Comparison of ENCODE assay signal across 11 cellular contexts in genomic region chr11:64880240-64881001, GRCh38. TPM values are rescaled to one million over a fixed set of nuclear protein-coding genes. Genes with fewer than 3 reads are reported as not detected.
DNase-seq lines count a peak whose midpoint lies in the region; ATAC-seq, FAIRE-seq and TF ChIP-seq lines count a peak whose summit lies in the region.
"Had no signal": no experiment of that assay in that cellular context is flagged by ENCODE, and none has a peak within 500 bp of the region (broad histone marks: within the 10 kb centered on the region; RNA-seq: fewer than 3 reads in every experiment).

No MANE protein-coding gene starts in this region.

- no peak for ATAC-seq in T-cell (replicated peaks in 1 of 4)
- ATAC-seq in gastroesophageal sphincter, result no peak
- no peak for ATAC-seq in stimulated activated naive B cell treated with anti-CD40 and anti-IgM and Interleukin-4, amounts not matched to agents 10 μg/mL and 1 μg/mL and 100 μg/mL, for 72 hours (replicated peaks)

- no peak overlapping the region for H3K4me2 ChIP-seq in PC-9

- no peak overlapping the region for H3K4me3 ChIP-seq in gastroesophageal sphincter
- no peak overlapping the region for H3K4me3 ChIP-seq in PC-9

- H3K9me2 ChIP-seq in PC-9 (ENCODE audit: insufficient read depth), result no peaks in the 10 kb centered on the region

- peak overlapping the region in 3 of 4 donors; percentile 14 to 97 (median 97) for H3K27ac ChIP-seq in gastroesophageal sphincter
- no peak overlapping the region for H3K27ac ChIP-seq in PC-9

- BruUV-seq in PC-9 (replicated peaks; lab: Mats Ljungman, UMichigan), result no TSS peak

- no peak for TF ChIP-seq POLR2A in gastroesophageal sphincter (IDR thresholded peaks at IDR 0.05)

- no peak overlapping the region for H2AFZ ChIP-seq in PC-9

- H3K4me1 ChIP-seq in gastroesophageal sphincter (peaks cover 0 to 46% (median 22%) of the 10 kb centered on the region in 3 donors), PC-9 (replicated peaks; ENCODE audit: insufficient read depth) (peaks cover 20% of the 10 kb centered on the region)

- H3K79me2 ChIP-seq in PC-9 (ENCODE audit: low read depth), result peaks cover 36% of the 10 kb centered on the region

- H3K36me3 ChIP-seq in gastroesophageal sphincter (no peaks in the 10 kb centered on the region), PC-9 (ENCODE audit: low read depth) (no peaks in the 10 kb centered on the region)

- H3K9me3 Mint-ChIP-seq in T-cell, result no peaks in the 10 kb centered on the region
- H3K9me3 Mint-ChIP-seq in stimulated activated naive B cell treated with anti-CD40 and anti-IgM and Interleukin-4, amounts not matched to agents 10 μg/mL and 1 μg/mL and 100 μg/mL, for 72 hours, result no peaks in the 10 kb centered on the region

- H3F3A ChIP-seq in PC-9 (ENCODE audit: insufficient read depth, low read depth), result peaks cover 32% of the 10 kb centered on the region

- CTCF ChIA-PET in T-cell (lab: Charles Lee), result interaction anchor here in 1 of 2 donors (0.6 kb wide), 1 partner anchor 64 kb away, joined by 4 read pairs; no protein-coding TSS in a partner anchor
- CTCF ChIA-PET in PC-9 (lab: Charles Lee), result interaction anchor here (0.7 kb wide), 1 partner anchor 13 kb away, joined by 4 read pairs; no protein-coding TSS in a partner anchor

- peaks cover 12% of the 10 kb centered on the region; the same call in 1 of the 2 replicates for H4K20me1 ChIP-seq in PC-9 (ENCODE audit: insufficient read depth)

- DNase-seq in GM18507 (ENCODE audit: extremely low spot score, insufficient read length, low read depth) (no peak), T-cell (no peak), frontal cortex (ENCODE audit: low spot score in 2 of 2) (no peak), NCI-H526 treated with DMSO at 0.1 percent for 48 hours (lab: John Stamatoyannopoulos, UW) (no peak), PC-9 (no peak)
- DNase-seq in stimulated activated naive B cell treated with anti-CD40 and anti-IgM and Interleukin-4, amounts not matched to agents 10 μg/mL and 1 μg/mL and 100 μg/mL, for 72 hours, result no peak
- DNase-seq: NCI-H1048, T-helper 9 cell had no signal

- H3K27me3 ChIP-seq in gastroesophageal sphincter, result no peaks in the 10 kb centered on the region
- H3K27me3 ChIP-seq in PC-9 (ENCODE audit: insufficient read depth, low read depth), result no peaks in the 10 kb centered on the region

- H3K27ac Mint-ChIP-seq in T-cell, result peak overlapping the region; percentile 96
- peak overlapping the region; percentile 69 for H3K27ac Mint-ChIP-seq in stimulated activated naive B cell treated with anti-CD40 and anti-IgM and Interleukin-4, amounts not matched to agents 10 μg/mL and 1 μg/mL and 100 μg/mL, for 72 hours

- H3K36me3 Mint-ChIP-seq in T-cell, result peaks cover 20% of the 10 kb centered on the region
- peaks cover 20 to 28% of the 10 kb centered on the region in 2 donors for H3K36me3 Mint-ChIP-seq in stimulated activated naive B cell treated with anti-CD40 and anti-IgM and Interleukin-4, amounts not matched to agents 10 μg/mL and 1 μg/mL and 100 μg/mL, for 72 hours

- FAIRE-seq in GM18507 (lab: Jason Lieb, UNC) (peak; percentile 81), frontal cortex (lab: Jason Lieb, UNC) (no peak)
- FAIRE-seq: colon had no signal

- POLR2A ChIA-PET in T-cell (lab: Charles Lee), result interaction anchor here (0.6 kb wide), 4 partner anchors 44 to 563 kb away, joined by 4 to 16 read pairs (median 6); partner anchors contain the start of gene PRDX5 (in 1 of the 2)
- POLR2A ChIA-PET in PC-9 (lab: Charles Lee; ENCODE audit: unreplicated experiment), result interaction anchor here (0.6 kb wide), 1 partner anchor 30 kb away, joined by 15 read pairs; no protein-coding TSS in a partner anchor

- no peak for TF ChIP-seq EP300 in gastroesophageal sphincter (IDR thresholded peaks at IDR 0.05)

- WGBS in gastroesophageal sphincter (ENCODE audit: low coverage in 1 of 2), 2 donors, result 57 to 61% methylated on average over 4 to 8 of the region's 14 CpGs

- no peaks in the 10 kb centered on the region for H3K9me3 ChIP-seq in gastroesophageal sphincter
- H3K9me3 ChIP-seq in PC-9 (ENCODE audit: insufficient read depth, low read depth), result no peaks in the 10 kb centered on the region

- H3K27me3 Mint-ChIP-seq in T-cell, result no peaks in the 10 kb centered on the region
- H3K27me3 Mint-ChIP-seq in stimulated activated naive B cell treated with anti-CD40 and anti-IgM and Interleukin-4, amounts not matched to agents 10 μg/mL and 1 μg/mL and 100 μg/mL, for 72 hours, result no peaks in the 10 kb centered on the region

- peak overlapping the region; percentile 84 to 99 (median 99) for H3K4me3 Mint-ChIP-seq in T-cell
- peak overlapping the region; percentile 94 to 98 for H3K4me3 Mint-ChIP-seq in stimulated activated naive B cell treated with anti-CD40 and anti-IgM and Interleukin-4, amounts not matched to agents 10 μg/mL and 1 μg/mL and 100 μg/mL, for 72 hours

- TF ChIP-seq CTCF in gastroesophageal sphincter (IDR thresholded peaks at IDR 0.05) (no peak), PC-9 (conservative IDR thresholded peaks at IDR 0.05) (no peak)

- H3K4me1 Mint-ChIP-seq in T-cell, result peaks cover 43 to 60% (median 59%) of the 10 kb centered on the region in 3 donors
- H3K4me1 Mint-ChIP-seq in stimulated activated naive B cell treated with anti-CD40 and anti-IgM and Interleukin-4, amounts not matched to agents 10 μg/mL and 1 μg/mL and 100 μg/mL, for 72 hours, result peaks cover 48 to 66% of the 10 kb centered on the region in 2 donors

- intact Hi-C loops in PC-9 (cut with micrococcal nuclease; ENCODE audit: unreplicated experiment), result no loop called here

RNA-seq across cellular contexts. Expression of gene EHD1, which starts 2.0 kb away (rescaled TPM):
- total RNA-seq in T-cell (100 to 1,000 TPM; 126 to 286 (median 269) TPM), gastroesophageal sphincter (100 to 1,000 TPM in 2 of 4 donors, 10 to 100 TPM in 2; 92.1 to 188 (median 101) TPM), frontal cortex (23.6 TPM), PC-9 (2021) (110 and 134 TPM in 2 replicates)

RNA-seq across cellular contexts. Expression of gene CDC42BPG, which starts 36.0 kb away (rescaled TPM):
- total RNA-seq in T-cell, result 10 to 100 TPM in 1 of 5 donors, 1 to 10 TPM in 4; 7.4 to 10.5 (median 9.1) TPM
- total RNA-seq in gastroesophageal sphincter, result under 1 TPM; 0.08 to 0.94 (median 0.22) TPM
- total RNA-seq in frontal cortex, result under 0.01 TPM
- 31.3 and 33.8 TPM in 2 replicates for total RNA-seq in PC-9 (2021)

RNA-seq across cellular contexts. Expression of gene ATG2A, which starts 36.6 kb away (rescaled TPM):
- total RNA-seq in T-cell (100 to 1,000 TPM in 1 of 5 donors, 10 to 100 TPM in 4; 50.9 to 165 (median 55.4) TPM), gastroesophageal sphincter (10 to 100 TPM; 18.8 to 27.2 (median 26.3) TPM), frontal cortex (7.3 TPM), PC-9 (2021) (48.2 and 53.2 TPM in 2 replicates)

RNA-seq across cellular contexts. Expression of gene PPP2R5B, which starts 44.1 kb away (rescaled TPM):
- total RNA-seq in T-cell (10 to 100 TPM; 15.3 to 25.4 (median 17.2) TPM), gastroesophageal sphincter (10 to 100 TPM; 20.3 to 41.2 (median 27.0) TPM), frontal cortex (27.3 TPM), PC-9 (2021) (13.7 and 13.9 TPM in 2 replicates)

RNA-seq across cellular contexts. Expression of gene GPHA2, which starts 55.3 kb away (rescaled TPM):
- total RNA-seq in T-cell, result under 1 TPM in 1 of 5 donors, not detected in 4; 0.90 TPM
- not detected for total RNA-seq in gastroesophageal sphincter
- total RNA-seq in frontal cortex, result not detected
- total RNA-seq in PC-9 (2021), result 1.0 and 2.1 TPM in 2 replicates
- total RNA-seq: kidney epithelial cell had no signal
